10 cellular contexts compared by ENCODE assay signal in the genomic region with DNA sequence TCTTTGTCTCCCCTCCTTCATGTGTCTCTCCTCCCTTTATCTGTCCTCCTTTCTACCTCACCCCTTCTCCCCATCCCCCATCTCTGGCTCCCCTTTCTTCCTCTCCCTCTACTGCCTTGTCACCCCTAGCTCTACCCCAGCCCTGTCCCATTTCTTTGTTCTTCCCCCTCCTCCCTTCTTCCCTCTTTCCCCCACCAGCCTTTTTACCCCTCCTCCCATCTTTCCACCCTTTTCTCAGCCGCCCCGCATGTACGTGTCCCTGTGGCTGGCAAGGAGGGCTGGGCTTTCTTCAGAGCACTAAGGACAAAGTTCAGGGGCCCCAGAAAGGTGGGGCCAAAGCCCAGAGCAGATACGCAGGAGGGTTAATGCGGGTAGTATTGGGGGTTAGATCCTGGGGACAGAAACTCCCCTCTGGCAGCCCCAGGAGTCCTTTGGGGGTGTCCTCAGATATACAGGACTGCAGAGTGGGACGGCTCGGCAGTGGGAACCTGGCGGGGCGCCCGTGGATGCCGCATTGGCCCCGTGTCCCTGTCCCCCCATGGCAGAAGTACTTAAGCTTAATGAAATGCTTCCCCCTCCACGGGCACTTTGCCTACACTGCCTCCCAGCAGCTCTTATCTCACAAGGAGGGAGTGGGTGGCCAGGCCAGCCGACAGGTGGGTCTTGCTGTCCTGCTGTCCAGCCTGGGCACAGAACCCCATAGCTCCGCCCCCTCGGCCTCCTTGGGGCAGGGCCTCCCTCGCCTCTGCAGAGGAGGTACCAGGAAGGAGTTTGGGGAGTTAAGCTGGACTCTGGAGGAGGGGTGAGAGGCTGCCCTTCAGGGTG. TPM values are rescaled to one million over a fixed set of nuclear protein-coding genes. Genes with fewer than 3 reads are reported as not detected.
A peak's percentile ranks its signal among the peaks of the same experiment; 100 is the strongest.
DNase-seq lines count a peak whose midpoint lies in the region; ATAC-seq, FAIRE-seq and TF ChIP-seq lines count a peak whose summit lies in the region.
"Had no signal": no experiment of that assay in that cellular context is flagged by ENCODE, and none has a peak within 500 bp of the region (broad histone marks: within the 10 kb centered on the region; RNA-seq: fewer than 3 reads in every experiment).

No MANE protein-coding gene starts in this region.

- peak; percentile 42 for FAIRE-seq in K562 (lab: Jason Lieb, UNC)
- FAIRE-seq: TTC549 had no signal

- H3K9me3 ChIP-seq in SK-N-SH (no peaks in the 10 kb centered on the region), K562 (replicated peaks; ENCODE audit: control insufficient read depth, insufficient read depth, low read depth, low read length) (no peaks in the 10 kb centered on the region), mesenchymal stem cell (ENCODE audit: control insufficient read depth, low read length) (no peaks in the 10 kb centered on the region), testis (no peaks in the 10 kb centered on the region)

- WGBS in SK-N-SH (ENCODE audit: low lambda C conversion rate) = 68% methylated on average over 12 of the region's 17 CpGs
- WGBS in K562 (ENCODE audit: insufficient coverage, low coverage, missing lambda C conversion rate) = 21% methylated on average over 14 of the region's 17 CpGs
- WGBS in mesenchymal stem cell = 74% methylated on average over 17 of the region's 17 CpGs
- 30 to 41% methylated on average over 3 to 17 of the region's 17 CpGs for WGBS in testis, 2 donors

- TF ChIP-seq EP300 in SK-N-SH (IDR thresholded peaks at IDR 0.05; ENCODE audit: borderline replicate concordance in 1 of 2, low read depth in 1 of 2, low read length in 1 of 2) (no peak), K562 (IDR thresholded peaks at IDR 0.05; ENCODE audit: low read length) (no peak)

- BruUV-seq in K562 (replicated peaks; lab: Mats Ljungman, UMichigan) = no TSS peak

- CTCF ChIA-PET in SK-N-SH (lab: Yijun Ruan, JAX) (interaction anchor here (0.7 to 9.3 kb wide), 8 partner anchors 7 to 370 kb away, joined by 3 to 160 read pairs (median 4); partner anchors contain the start of gene THRA), K562 (lab: Yijun Ruan, JAX; ENCODE audit: low intra/inter-chr PET ratio) (no interaction called here)

- H2AFZ ChIP-seq in SK-N-SH (ENCODE audit: low read depth) (no peak overlapping the region), K562 (ENCODE audit: low read depth, low read length) (peak overlapping the region; percentile 75), mesenchymal stem cell (ENCODE audit: low read depth, low read length) (no peak overlapping the region)

- H2BK12ac ChIP-seq in mesenchymal stem cell (ENCODE audit: low read length in 2 of 2) = peak overlapping the region; percentile 29 to 80

- intact Hi-C loops in K562 (cut with micrococcal nuclease) (no loop called here), testis (cut with DNase I; ENCODE audit: low total_unique reads) (loop anchor here (5.0 kb wide), 1 partner anchor 36 kb away; no protein-coding TSS in a partner anchor)

- TF ChIP-seq RAD21 in SK-N-SH (IDR thresholded peaks at IDR 0.05; ENCODE audit: low read length) = no peak
- no peak for TF ChIP-seq RAD21 in K562 (CRISPR knock-in tag; conservative IDR thresholded peaks at IDR 0.05 in 1 of 2, IDR thresholded peaks at IDR 0.05 in 1 of 2)

- H3K4ac ChIP-seq in mesenchymal stem cell (ENCODE audit: low read depth in 1 of 2, low read length in 2 of 2) = peak overlapping the region; percentile 47 to 73

- H3K4me3 ChIP-seq in SK-N-SH (ENCODE audit: low read depth in 2 of 2, low read length in 1 of 2) (no peak overlapping the region), K562 (peak overlapping the region; percentile 24; the same call in 1 of the 2 replicates), mesenchymal stem cell (ENCODE audit: insufficient read depth in 1 of 2, low read depth in 1 of 2, low read length in 2 of 2) (peak overlapping the region in 1 of 2 experiments; percentile 58), testis (no peak overlapping the region), foreskin fibroblast (ENCODE audit: low read depth in 1 of 2, low read length in 2 of 2) (no peak overlapping the region)

- peaks cover 33% of the 10 kb centered on the region for H3K79me1 ChIP-seq in mesenchymal stem cell (replicated peaks; ENCODE audit: low read length, poor library complexity, severe bottlenecking)

- H3K36me3 ChIP-seq in SK-N-SH (replicated peaks in 1 of 2; ENCODE audit: control insufficient read depth in 1 of 2, insufficient read depth in 2 of 2, low read length in 1 of 2) (no peaks in the 10 kb centered on the region), K562 (ENCODE audit: control insufficient read depth, insufficient read depth, low read length) (peaks cover 13% of the 10 kb centered on the region; the same call in 2 of the 3 replicates), mesenchymal stem cell (ENCODE audit: control insufficient read depth in 1 of 2, insufficient read depth in 2 of 2, low read depth in 1 of 2, low read length in 2 of 2) (peaks cover 13 to 15% of the 10 kb centered on the region in 2 experiments), testis (ENCODE audit: low read depth, missing control alignments) (no peaks in the 10 kb centered on the region)

- H2BK5ac ChIP-seq in mesenchymal stem cell (ENCODE audit: low read depth, low read length, poor library complexity, severe bottlenecking) = no peak overlapping the region

- H3F3A ChIP-seq in SK-N-SH (replicated peaks; ENCODE audit: insufficient read depth) = peaks cover 14% of the 10 kb centered on the region

- H3K4me1 ChIP-seq in SK-N-SH (ENCODE audit: control insufficient read depth in 1 of 2, insufficient read depth in 2 of 2, low read depth in 1 of 2, low read length in 1 of 2) (peaks cover 57 to 77% of the 10 kb centered on the region in 2 experiments; a peak in 3 of 4 replicates), K562 (replicated peaks in 1 of 2; ENCODE audit: control insufficient read depth in 2 of 2, insufficient read depth in 2 of 2, low read length in 2 of 2) (peaks cover 81 to 87% of the 10 kb centered on the region in 2 experiments), mesenchymal stem cell (ENCODE audit: control insufficient read depth, insufficient read depth, low read depth, low read length) (peaks cover 68% of the 10 kb centered on the region), testis (peaks cover 78% of the 10 kb centered on the region)

- peak overlapping the region in 1 of 2 experiments; percentile 33 for H3K14ac ChIP-seq in mesenchymal stem cell (ENCODE audit: low read length in 2 of 2)

- DNase-seq in SK-N-SH (no peak), K562 (ENCODE audit: extremely low read depth in 1 of 4, low spot score in 3 of 4) (peak in 3 of 4 experiments; percentile 54 to 68 (median 61)), mesenchymal stem cell (no peak), testis (peak; percentile 75), foreskin fibroblast (no peak)
- DNase-seq: stimulated activated naive CD4-positive, alpha-beta T cell had no signal

- peak overlapping the region; percentile 84 for H4K8ac ChIP-seq in mesenchymal stem cell (ENCODE audit: low read length)

- H3K4me2 ChIP-seq in SK-N-SH = peak overlapping the region; percentile 76; the same call in 1 of the 2 replicates
- H3K4me2 ChIP-seq in K562 (ENCODE audit: insufficient read depth, low read length) = peak overlapping the region; percentile 74
- no peak overlapping the region for H3K4me2 ChIP-seq in mesenchymal stem cell (ENCODE audit: low read length, poor library complexity, severe bottlenecking)

- H3K9me2 ChIP-seq in SK-N-SH = no peaks in the 10 kb centered on the region

- H3K9ac ChIP-seq in SK-N-SH (no peak overlapping the region), K562 (ENCODE audit: insufficient read depth in 1 of 2, low read depth in 2 of 2, low read length in 2 of 2) (peak overlapping the region; percentile 59 to 90), mesenchymal stem cell (ENCODE audit: low read length) (peak overlapping the region; percentile 43)

- H2BK15ac ChIP-seq in mesenchymal stem cell (ENCODE audit: low read depth, poor library complexity, severe bottlenecking) = peak overlapping the region; percentile 52

- H4K91ac ChIP-seq in mesenchymal stem cell (ENCODE audit: low read length) = peak overlapping the region; percentile 85

- in situ Hi-C loops in K562 (cut with MboI) = no loop called here

- peak overlapping the region; percentile 9 for H2BK120ac ChIP-seq in mesenchymal stem cell (ENCODE audit: low read depth, low read length)

- H2AK5ac ChIP-seq in mesenchymal stem cell (ENCODE audit: low read length, severe bottlenecking) = peak overlapping the region; percentile 92

- H4K20me1 ChIP-seq in SK-N-SH (ENCODE audit: insufficient read depth) = 0 out of 2 replicates have a peak, but pooled peaks cover 3% of the 10 kb centered on the region
- H4K20me1 ChIP-seq in K562 (replicated peaks; ENCODE audit: control insufficient read depth, insufficient read depth, low read length) = no peaks in the 10 kb centered on the region

- H3K27me3 ChIP-seq in SK-N-SH (ENCODE audit: insufficient read depth) = no peaks in the 10 kb centered on the region
- no peaks in the 10 kb centered on the region for H3K27me3 ChIP-seq in K562 (ENCODE audit: control insufficient read depth in 2 of 2, insufficient read depth in 2 of 2, low read length in 2 of 2)
- no peaks in the 10 kb centered on the region for H3K27me3 ChIP-seq in mesenchymal stem cell (ENCODE audit: control insufficient read depth in 1 of 2, insufficient read depth in 1 of 2, low read length in 2 of 2)
- no peaks in the 10 kb centered on the region for H3K27me3 ChIP-seq in testis

- H3K27ac ChIP-seq in SK-N-SH (ENCODE audit: low read depth in 2 of 2, low read length in 1 of 2) = peak overlapping the region; percentile 51 to 93; a peak in 3 of 4 replicates
- peak overlapping the region; percentile 77 for H3K27ac ChIP-seq in K562 (ENCODE audit: extremely low read depth, low read depth, low read length)
- no peak overlapping the region for H3K27ac ChIP-seq in mesenchymal stem cell (ENCODE audit: low read length, poor library complexity, severe bottlenecking)
- peak overlapping the region; percentile 88 to 97 for H3K27ac ChIP-seq in testis

- TF ChIP-seq CTCF in SK-N-SH (IDR thresholded peaks at IDR 0.05) (no peak), K562 (IDR thresholded peaks at IDR 0.05 in 2 of 3, conservative IDR thresholded peaks at IDR 0.05 in 1 of 3; ENCODE audit: insufficient read depth in 2 of 3, low read depth in 1 of 3, low read length in 3 of 3) (no peak), testis (IDR thresholded peaks at IDR 0.05) (no peak), foreskin fibroblast (IDR thresholded peaks at IDR 0.05; ENCODE audit: low read depth, low read length) (no peak)

- TF ChIP-seq POLR2A in K562 (conservative IDR thresholded peaks at IDR 0.05) (no peak), testis (IDR thresholded peaks at IDR 0.05) (no peak)

- POLR2A ChIA-PET in SK-N-SH (lab: Yijun Ruan, JAX) = no interaction called here
- POLR2A ChIA-PET in K562 (lab: Yijun Ruan, JAX) = interaction anchor here (0.6 to 1.1 kb wide), 5 partner anchors 9 to 44 kb away, joined by 3 read pairs; no protein-coding TSS in a partner anchor

- H3K18ac ChIP-seq in mesenchymal stem cell (ENCODE audit: low read depth in 1 of 2, low read length in 2 of 2) = peak overlapping the region; percentile 24 to 52

- no peaks in the 10 kb centered on the region for H3K9me1 ChIP-seq in K562 (ENCODE audit: control insufficient read depth, insufficient read depth, low read length)

- ATAC-seq in SK-N-SH treated with all-trans-retinoic acid at 6 μM for 48 hours = no peak
- peak; percentile 13 for ATAC-seq in K562
- ATAC-seq in HG03045 (IDR thresholded peaks at IDR 0.05; ENCODE audit: unreplicated experiment) = no peak
- ATAC-seq in GM21515 (IDR thresholded peaks at IDR 0.05; ENCODE audit: unreplicated experiment) = no peak

- H3K79me2 ChIP-seq in SK-N-SH (ENCODE audit: insufficient read depth) = peaks cover 48% of the 10 kb centered on the region; the same call in 1 of the 2 replicates
- peaks cover 68% of the 10 kb centered on the region for H3K79me2 ChIP-seq in K562 (ENCODE audit: control insufficient read depth, insufficient read depth, low read length)

- no peak overlapping the region for H3K23ac ChIP-seq in mesenchymal stem cell (ENCODE audit: low read length in 2 of 2)

RNA-seq across cellular contexts. Expression of gene THRA, which starts 8.3 kb away (rescaled TPM):
- polyA plus RNA-seq in SK-N-SH (2012; rRNA removed) (20.1 and 23.1 TPM in 2 replicates), K562 (2011; rRNA removed) (8.3 and 9.3 TPM in 2 replicates), K562 (2014; fragmentation: Illumina TruSeq; extraction: Trizol) (19.7 and 21.6 TPM in 2 replicates), K562 (2014; fragmentation: Nextera tagmentation; extraction: Ambion mirVana) (under 1 TPM; 0.34 to 0.50 TPM), K562 (2014; rRNA removed) (12.7 and 13.8 TPM in 2 replicates), testis (ENCODE audit: insufficient read depth, low read depth, low replicate concordance) (41.2 TPM)
- polyA plus RNA-seq in SK-N-SH (2012; cell fraction: cytosol; rRNA removed) = 13.0 and 18.1 TPM in 2 replicates
- polyA plus RNA-seq in SK-N-SH (2012; cell fraction: nucleus; rRNA removed) = 13.7 and 14.4 TPM in 2 replicates
- 10.8 and 15.6 TPM in 2 replicates for total RNA-seq in K562 (2011; cell fraction: chromatin; rRNA removed; ENCODE audit: low replicate concordance)
- total RNA-seq in K562 (2011; cell fraction: nucleolus; rRNA removed) = 7.5 and 8.0 TPM in 2 replicates
- total RNA-seq in K562 (2011; cell fraction: nucleoplasm; rRNA removed) = 10.3 and 15.7 TPM in 2 replicates
- total RNA-seq in K562 (2014; rRNA removed) (13.8 and 18.9 TPM in 2 replicates), K562 (2014; rRNA removed; fragmentation: Illumina TruSeq; extraction: Trizol) (7.5 and 9.1 TPM in 2 replicates), K562 (2015; rRNA removed; fragmentation: Illumina TruSeq; extraction: Trizol) (12.2 and 13.2 TPM in 2 replicates), K562 (2021) (22.7 and 23.4 TPM in 2 replicates), testis (10 to 100 TPM; 44.9 to 51.7 TPM)
- 7.8 and 12.5 TPM in 2 replicates for polyA plus RNA-seq in K562 (2011; cell fraction: cytosol; rRNA removed)
- polyA plus RNA-seq in K562 (2011; cell fraction: nucleus; rRNA removed) = 7.3 and 15.8 TPM in 2 replicates
- 20.0 TPM in 2 replicates for polyA plus RNA-seq in K562 (2012)
- polyA minus RNA-seq in K562 (2011; rRNA and poly(A)+ RNA removed) = 5.8 and 9.7 TPM in 2 replicates
- 6.3 and 7.9 TPM in 2 replicates for polyA minus RNA-seq in K562 (2011; cell fraction: cytosol; rRNA and poly(A)+ RNA removed)
- 2.3 and 2.6 TPM in 2 replicates for polyA minus RNA-seq in K562 (2011; cell fraction: nucleus; rRNA and poly(A)+ RNA removed)
- polyA plus RNA-seq in mesenchymal stem cell (2013, experiment 1 of 2) = 24.1 TPM
- polyA plus RNA-seq in mesenchymal stem cell (2013, experiment 2 of 2) = 23.2 TPM

RNA-seq across cellular contexts. Expression of gene MED24, which starts 16.9 kb away (rescaled TPM):
- polyA plus RNA-seq in SK-N-SH (2012; rRNA removed) (62.8 and 64.5 TPM in 2 replicates), K562 (2011; rRNA removed) (76.3 and 110 TPM in 2 replicates), K562 (2014; fragmentation: Illumina TruSeq; extraction: Trizol) (117 and 129 TPM in 2 replicates), K562 (2014; fragmentation: Nextera tagmentation; extraction: Ambion mirVana) (1 to 10 TPM; 5.9 to 8.3 TPM), K562 (2014; rRNA removed) (73.3 and 74.8 TPM in 2 replicates), testis (ENCODE audit: insufficient read depth, low read depth, low replicate concordance) (127 TPM)
- 32.9 and 39.9 TPM in 2 replicates for polyA plus RNA-seq in SK-N-SH (2012; cell fraction: cytosol; rRNA removed)
- polyA plus RNA-seq in SK-N-SH (2012; cell fraction: nucleus; rRNA removed) = 178 and 231 TPM in 2 replicates
- total RNA-seq in K562 (2011; cell fraction: chromatin; rRNA removed; ENCODE audit: low replicate concordance) = 361 and 745 TPM in 2 replicates
- 434 and 442 TPM in 2 replicates for total RNA-seq in K562 (2011; cell fraction: nucleolus; rRNA removed)
- 293 and 327 TPM in 2 replicates for total RNA-seq in K562 (2011; cell fraction: nucleoplasm; rRNA removed)
- total RNA-seq in K562 (2014; rRNA removed) (40.0 and 50.2 TPM in 2 replicates), K562 (2014; rRNA removed; fragmentation: Illumina TruSeq; extraction: Trizol) (40.3 and 48.9 TPM in 2 replicates), K562 (2015; rRNA removed; fragmentation: Illumina TruSeq; extraction: Trizol) (48.2 and 53.5 TPM in 2 replicates), K562 (2021) (102 and 108 TPM in 2 replicates), testis (100 to 1,000 TPM; 151 to 172 TPM)
- 70.1 and 113 TPM in 2 replicates for polyA plus RNA-seq in K562 (2011; cell fraction: cytosol; rRNA removed)
- polyA plus RNA-seq in K562 (2011; cell fraction: nucleus; rRNA removed) = 331 and 574 TPM in 2 replicates
- polyA plus RNA-seq in K562 (2012) = 97.7 and 114 TPM in 2 replicates
- 79.0 and 96.5 TPM in 2 replicates for polyA minus RNA-seq in K562 (2011; rRNA and poly(A)+ RNA removed)
- polyA minus RNA-seq in K562 (2011; cell fraction: cytosol; rRNA and poly(A)+ RNA removed) = 80.5 and 119 TPM in 2 replicates
- polyA minus RNA-seq in K562 (2011; cell fraction: nucleus; rRNA and poly(A)+ RNA removed) = 146 and 149 TPM in 2 replicates
- 35.2 TPM for polyA plus RNA-seq in mesenchymal stem cell (2013, experiment 1 of 2)
- polyA plus RNA-seq in mesenchymal stem cell (2013, experiment 2 of 2) = 35.4 TPM

RNA-seq across cellular contexts. Expression of gene NR1D1, which starts 29.3 kb away (rescaled TPM):
- polyA plus RNA-seq in SK-N-SH (2012; rRNA removed) = 2.1 and 6.5 TPM in 2 replicates
- polyA plus RNA-seq in SK-N-SH (2012; cell fraction: cytosol; rRNA removed) = 3.9 and 6.0 TPM in 2 replicates
- 16.9 and 17.9 TPM in 2 replicates for polyA plus RNA-seq in SK-N-SH (2012; cell fraction: nucleus; rRNA removed)
- total RNA-seq in K562 (2011; cell fraction: chromatin; rRNA removed; ENCODE audit: low replicate concordance) = 2.3 and 7.8 TPM in 2 replicates
- 3.6 and 4.0 TPM in 2 replicates for total RNA-seq in K562 (2011; cell fraction: nucleolus; rRNA removed)
- 3.1 and 3.2 TPM in 2 replicates for total RNA-seq in K562 (2011; cell fraction: nucleoplasm; rRNA removed)
- 0.78 and 1.00 TPM in 2 replicates for total RNA-seq in K562 (2014; rRNA removed)
- 0.32 and 0.47 TPM in 2 replicates for total RNA-seq in K562 (2014; rRNA removed; fragmentation: Illumina TruSeq; extraction: Trizol)
- total RNA-seq in K562 (2015; rRNA removed; fragmentation: Illumina TruSeq; extraction: Trizol) = 0.65 and 1.2 TPM in 2 replicates
- 6.6 and 7.7 TPM in 2 replicates for total RNA-seq in K562 (2021)
- polyA plus RNA-seq in K562 (2011; rRNA removed) = 0.25 and 0.41 TPM in 2 replicates
- 0.21 and 0.89 TPM in 2 replicates for polyA plus RNA-seq in K562 (2011; cell fraction: cytosol; rRNA removed)
- 1.3 and 5.0 TPM in 2 replicates for polyA plus RNA-seq in K562 (2011; cell fraction: nucleus; rRNA removed)
- 5.3 and 5.4 TPM in 2 replicates for polyA plus RNA-seq in K562 (2012)
- 4.7 and 6.9 TPM in 2 replicates for polyA plus RNA-seq in K562 (2014; fragmentation: Illumina TruSeq; extraction: Trizol)
- polyA plus RNA-seq in K562 (2014; fragmentation: Nextera tagmentation; extraction: Ambion mirVana) = under 1 TPM; 0.27 TPM
- polyA plus RNA-seq in K562 (2014; rRNA removed) = 1.4 and 2.0 TPM in 2 replicates
- polyA minus RNA-seq in K562 (2011; rRNA and poly(A)+ RNA removed) = 0.42 and 0.63 TPM in 2 replicates
- 0.46 and 3.3 TPM in 2 replicates for polyA minus RNA-seq in K562 (2011; cell fraction: cytosol; rRNA and poly(A)+ RNA removed)
- polyA minus RNA-seq in K562 (2011; cell fraction: nucleus; rRNA and poly(A)+ RNA removed) = 2.2 and 2.6 TPM in 2 replicates
- polyA plus RNA-seq in mesenchymal stem cell (2013, experiment 1 of 2) = 6.1 TPM
- polyA plus RNA-seq in mesenchymal stem cell (2013, experiment 2 of 2) = 5.5 TPM
- 10 to 100 TPM; 14.4 to 23.6 TPM for total RNA-seq in testis
- polyA plus RNA-seq in testis (ENCODE audit: insufficient read depth, low read depth, low replicate concordance) = 9.8 TPM

RNA-seq across cellular contexts. Expression of gene MSL1, which starts 50.7 kb away (rescaled TPM):
- polyA plus RNA-seq in SK-N-SH (2012; rRNA removed) (30.2 and 39.8 TPM in 2 replicates), K562 (2011; rRNA removed) (48.0 and 66.7 TPM in 2 replicates), K562 (2014; fragmentation: Illumina TruSeq; extraction: Trizol) (99.3 and 120 TPM in 2 replicates), K562 (2014; fragmentation: Nextera tagmentation; extraction: Ambion mirVana) (10 to 100 TPM; 13.8 to 13.9 TPM), K562 (2014; rRNA removed) (62.8 and 74.1 TPM in 2 replicates), testis (ENCODE audit: insufficient read depth, low read depth, low replicate concordance) (157 TPM)
- polyA plus RNA-seq in SK-N-SH (2012; cell fraction: cytosol; rRNA removed) = 32.5 and 37.5 TPM in 2 replicates
- polyA plus RNA-seq in SK-N-SH (2012; cell fraction: nucleus; rRNA removed) = 55.2 and 97.3 TPM in 2 replicates
- 152 and 243 TPM in 2 replicates for total RNA-seq in K562 (2011; cell fraction: chromatin; rRNA removed; ENCODE audit: low replicate concordance)
- total RNA-seq in K562 (2011; cell fraction: nucleolus; rRNA removed) = 80.5 and 93.3 TPM in 2 replicates
- total RNA-seq in K562 (2011; cell fraction: nucleoplasm; rRNA removed) = 126 and 148 TPM in 2 replicates
- total RNA-seq in K562 (2014; rRNA removed) (51.7 and 52.4 TPM in 2 replicates), K562 (2014; rRNA removed; fragmentation: Illumina TruSeq; extraction: Trizol) (61.9 and 64.9 TPM in 2 replicates), K562 (2015; rRNA removed; fragmentation: Illumina TruSeq; extraction: Trizol) (77.8 and 91.8 TPM in 2 replicates), K562 (2021) (48.6 and 61.8 TPM in 2 replicates), testis (100 to 1,000 TPM; 129 to 161 TPM)
- polyA plus RNA-seq in K562 (2011; cell fraction: cytosol; rRNA removed) = 15.6 and 17.6 TPM in 2 replicates
- 122 and 128 TPM in 2 replicates for polyA plus RNA-seq in K562 (2011; cell fraction: nucleus; rRNA removed)
- polyA plus RNA-seq in K562 (2012) = 40.1 and 52.3 TPM in 2 replicates
- 56.6 and 69.1 TPM in 2 replicates for polyA minus RNA-seq in K562 (2011; rRNA and poly(A)+ RNA removed)
- 16.1 and 30.2 TPM in 2 replicates for polyA minus RNA-seq in K562 (2011; cell fraction: cytosol; rRNA and poly(A)+ RNA removed)
- 40.7 and 50.6 TPM in 2 replicates for polyA minus RNA-seq in K562 (2011; cell fraction: nucleus; rRNA and poly(A)+ RNA removed)
- 67.5 TPM for polyA plus RNA-seq in mesenchymal stem cell (2013, experiment 1 of 2)
- 66.9 TPM for polyA plus RNA-seq in mesenchymal stem cell (2013, experiment 2 of 2)

RNA-seq across cellular contexts. Expression of gene CSF3, which starts 55.9 kb away (rescaled TPM):
- not detected in 2 replicates for polyA plus RNA-seq in SK-N-SH (2012; rRNA removed)
- polyA plus RNA-seq in SK-N-SH (2012; cell fraction: cytosol; rRNA removed) = 0.03 TPM in 1 of 2 replicates, not detected in the other
- polyA plus RNA-seq in SK-N-SH (2012; cell fraction: nucleus; rRNA removed) = not detected in 2 replicates
- 0.23 TPM in 1 of 2 replicates, not detected in the other for total RNA-seq in K562 (2011; cell fraction: chromatin; rRNA removed; ENCODE audit: low replicate concordance)
- total RNA-seq in K562 (2011; cell fraction: nucleolus; rRNA removed) = not detected in 2 replicates
- total RNA-seq in K562 (2011; cell fraction: nucleoplasm; rRNA removed) = not detected in 2 replicates
- not detected in 2 replicates for total RNA-seq in K562 (2014; rRNA removed)
- total RNA-seq in K562 (2014; rRNA removed; fragmentation: Illumina TruSeq; extraction: Trizol) = not detected in 2 replicates
- not detected in 2 replicates for total RNA-seq in K562 (2015; rRNA removed; fragmentation: Illumina TruSeq; extraction: Trizol)
- total RNA-seq in K562 (2021) = not detected in 2 replicates
- polyA plus RNA-seq in K562 (2011; rRNA removed) = not detected in 2 replicates
- polyA plus RNA-seq in K562 (2011; cell fraction: cytosol; rRNA removed) = not detected in 2 replicates
- not detected in 2 replicates for polyA plus RNA-seq in K562 (2011; cell fraction: nucleus; rRNA removed)
- polyA plus RNA-seq in K562 (2012) = not detected in 2 replicates
- not detected in 2 replicates for polyA plus RNA-seq in K562 (2014; fragmentation: Illumina TruSeq; extraction: Trizol)
- polyA plus RNA-seq in K562 (2014; fragmentation: Nextera tagmentation; extraction: Ambion mirVana) = not detected
- 0.19 TPM in 1 of 2 replicates, not detected in the other for polyA plus RNA-seq in K562 (2014; rRNA removed)
- polyA minus RNA-seq in K562 (2011; rRNA and poly(A)+ RNA removed) = not detected in 2 replicates
- polyA minus RNA-seq in K562 (2011; cell fraction: cytosol; rRNA and poly(A)+ RNA removed) = not detected in 2 replicates
- polyA minus RNA-seq in K562 (2011; cell fraction: nucleus; rRNA and poly(A)+ RNA removed) = not detected in 2 replicates
- not detected for polyA plus RNA-seq in mesenchymal stem cell (2013, experiment 1 of 2)
- polyA plus RNA-seq in mesenchymal stem cell (2013, experiment 2 of 2) = 0.05 TPM
- total RNA-seq in testis = 1 to 10 TPM; 2.4 to 3.6 TPM
- 0.80 TPM for polyA plus RNA-seq in testis (ENCODE audit: insufficient read depth, low read depth, low replicate concordance)

Comparison
In these comparisons a context has a peak if more than half of its experiments do, and no peak if none do; other contexts are left out.
1. DNase-seq: peak in K562 (3 of 4) and testis (single experiment); none in SK-N-SH (single experiment), mesenchymal stem cell (single experiment) and foreskin fibroblast (0 of 2).